In genomic region chr12:9741726-9742125, GRCh38 we compare ENCODE assay signal across 10 cellular contexts. TPM values are rescaled to one million over a fixed set of nuclear protein-coding genes. Genes with fewer than 3 reads are reported as not detected.
DNase-seq lines count a peak whose midpoint lies in the region; ATAC-seq, FAIRE-seq and TF ChIP-seq lines count a peak whose summit lies in the region.
"Had no signal": no experiment of that assay in that cellular context is flagged by ENCODE, and none has a peak within 500 bp of the region (broad histone marks: within the 10 kb centered on the region; RNA-seq: fewer than 3 reads in every experiment).

No MANE protein-coding gene starts in this region.

- no peak for FAIRE-seq in pancreas (lab: Jason Lieb, UNC)
- FAIRE-seq: bronchial epithelial cell had no signal

- peak overlapping the region; percentile 97 for H3K27ac Mint-ChIP-seq in T-helper 1 cell treated with Interleukin-12 subunit alpha and Interleukin-12 subunit beta and Interleukin-4 antibody, amounts not matched to agents 30 μg/mL and 1 μg/mL, for 36 hours

- peaks cover 14% of the 10 kb centered on the region for H3K9me3 Mint-ChIP-seq in T-helper 1 cell treated with Interleukin-12 subunit alpha and Interleukin-12 subunit beta and Interleukin-4 antibody, amounts not matched to agents 30 μg/mL and 1 μg/mL, for 36 hours

- ATAC-seq in GM18511 (IDR thresholded peaks at IDR 0.05; ENCODE audit: unreplicated experiment) (peak; percentile 74), HG02885 (IDR thresholded peaks at IDR 0.05; ENCODE audit: poor library complexity, unreplicated experiment) (peak; percentile 89), pancreas (no peak)

- H3K9me3 ChIP-seq in SJCRH30 (replicated peaks) (no peaks in the 10 kb centered on the region), pancreas (no peaks in the 10 kb centered on the region)
- H3K9me3 ChIP-seq: right lobe of liver had no signal

- H3K4me3 Mint-ChIP-seq in T-helper 1 cell treated with Interleukin-12 subunit alpha and Interleukin-12 subunit beta and Interleukin-4 antibody, amounts not matched to agents 30 μg/mL and 1 μg/mL, for 36 hours = peak overlapping the region; percentile 86

- no peak overlapping the region for H3K27ac ChIP-seq in SJCRH30
- no peak overlapping the region for H3K27ac ChIP-seq in pancreas
- H3K27ac ChIP-seq: right lobe of liver had no signal

- H3K27me3 ChIP-seq in SJCRH30 = 0 out of 2 replicates have a peak, but pooled peaks cover 3% of the 10 kb centered on the region
- H3K27me3 ChIP-seq in pancreas = no peaks in the 10 kb centered on the region

- H3K36me3 Mint-ChIP-seq in T-helper 1 cell treated with Interleukin-12 subunit alpha and Interleukin-12 subunit beta and Interleukin-4 antibody, amounts not matched to agents 30 μg/mL and 1 μg/mL, for 36 hours (ENCODE audit: low read depth) = peaks cover 18% of the 10 kb centered on the region

- no peaks in the 10 kb centered on the region for H3K27me3 Mint-ChIP-seq in T-helper 1 cell treated with Interleukin-12 subunit alpha and Interleukin-12 subunit beta and Interleukin-4 antibody, amounts not matched to agents 30 μg/mL and 1 μg/mL, for 36 hours (ENCODE audit: low read depth)

- no peaks in the 10 kb centered on the region for H3K4me1 ChIP-seq in SJCRH30
- H3K4me1 ChIP-seq in pancreas = peaks cover 0 to 9% (median 7%) of the 10 kb centered on the region in 3 donors
- H3K4me1 ChIP-seq: right lobe of liver had no signal

- no peak for TF ChIP-seq CTCF in pancreas (IDR thresholded peaks at IDR 0.05)

- no peak overlapping the region for H3K4me3 ChIP-seq in SJCRH30
- no peak overlapping the region for H3K4me3 ChIP-seq in pancreas
- H3K4me3 ChIP-seq: right lobe of liver had no signal

- peak; percentile 49 for DNase-seq in effector CD8-positive, alpha-beta T cell (lab: John Stamatoyannopoulos, UW)
- DNase-seq in SKM-1 treated with dmso at 0.1 percent for 144 hours (lab: John Stamatoyannopoulos, UW; ENCODE audit: unreplicated experiment) (no peak), SJCRH30 (no peak), NCI-H2227 (lab: John Stamatoyannopoulos, UW; ENCODE audit: unreplicated experiment) (no peak), pancreas (no peak)
- DNase-seq: right lobe of liver had no signal

- peaks cover 55% of the 10 kb centered on the region for H3K4me1 Mint-ChIP-seq in T-helper 1 cell treated with Interleukin-12 subunit alpha and Interleukin-12 subunit beta and Interleukin-4 antibody, amounts not matched to agents 30 μg/mL and 1 μg/mL, for 36 hours (ENCODE audit: low read depth)

- intact Hi-C loops in pancreas (cut with DNase I) = no loop called here

- H3K36me3 ChIP-seq in SJCRH30 (no peaks in the 10 kb centered on the region), pancreas (no peaks in the 10 kb centered on the region)
- H3K36me3 ChIP-seq: right lobe of liver had no signal

- 75 to 80% methylated on average over 4 of the region's 4 CpGs for WGBS in pancreas, 2 donors

RNA-seq across cellular contexts. Expression of gene CLECL1, which starts 8.8 kb away (rescaled TPM):
- not detected in 2 replicates for total RNA-seq in SJCRH30 (2014; rRNA removed; shearing (Covaris generic))
- total RNA-seq in pancreas = under 1 TPM in 2 of 6 donors, not detected in 4; 0.31 to 0.43 TPM
- polyA plus RNA-seq in pancreas = not detected
- total RNA-seq: bronchial epithelial cell had no signal

RNA-seq across cellular contexts. Expression of gene CD69, which starts 19.0 kb away (rescaled TPM):
- total RNA-seq in SJCRH30 (2014; rRNA removed; shearing (Covaris generic)) = not detected in 2 replicates
- 1 to 10 TPM in 2 of 6 donors, under 1 TPM in 4; 0.12 to 1.9 (median 0.76) TPM for total RNA-seq in pancreas
- under 1 TPM; 0.23 to 0.31 TPM for polyA plus RNA-seq in pancreas
- total RNA-seq: bronchial epithelial cell had no signal

Comparison
In these comparisons a context has a peak if more than half of its experiments do, and no peak if none do; other contexts are left out.
1. ATAC-seq: peak in GM18511 (single experiment) and HG02885 (single experiment); none in pancreas (0 of 4).